In the genomic region with DNA sequence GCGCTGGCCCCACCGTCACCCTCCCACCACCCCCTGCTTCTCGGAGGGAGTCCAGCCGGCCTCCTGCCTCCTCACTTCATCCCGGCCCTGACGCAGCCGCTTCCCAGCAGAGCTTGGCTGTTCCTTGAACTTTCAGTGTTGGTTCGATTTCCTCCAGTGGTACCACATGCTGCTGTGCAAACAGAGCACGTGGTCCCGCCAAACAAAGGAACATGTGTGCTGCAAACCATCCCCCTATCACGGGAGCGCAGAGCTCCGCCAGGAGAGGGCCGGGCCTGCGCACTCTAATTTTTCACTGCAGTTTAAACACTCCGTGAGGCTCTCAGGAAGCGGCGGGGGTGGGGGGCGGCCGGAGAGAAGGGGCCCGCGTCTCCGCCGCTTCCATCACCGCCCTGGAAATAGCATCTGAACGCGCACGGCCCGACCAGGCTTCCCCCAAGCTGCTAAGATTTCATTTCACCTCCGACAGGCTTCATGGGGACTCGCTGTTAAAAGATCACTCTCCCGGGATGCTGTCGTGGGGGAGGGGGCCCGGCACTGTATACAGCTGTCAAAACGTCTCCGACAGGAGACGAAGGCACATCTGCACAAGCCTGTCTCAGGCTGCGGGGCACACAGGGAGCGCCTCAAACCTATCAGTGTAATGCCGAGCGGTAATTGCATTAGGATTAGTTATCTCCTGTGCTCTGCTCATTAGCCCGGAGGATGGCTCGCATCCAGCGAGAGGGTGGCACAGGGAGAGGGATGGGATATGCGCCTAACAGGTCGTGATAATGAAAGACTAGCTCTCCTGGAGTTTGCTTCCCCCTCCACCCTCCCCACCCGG, we compare ENCODE assay signal across 8 cellular contexts.
DNase-seq lines count a peak whose midpoint lies in the region; TF ChIP-seq lines count a peak whose summit lies in the region.

No MANE protein-coding gene starts in this region.

- H3K9ac ChIP-seq in mucosa of stomach (ENCODE audit: low read length), result peak overlapping the region; percentile 34

- no peak for TF ChIP-seq CTCF in RWPE1 (conservative IDR thresholded peaks at IDR 0.05; ENCODE audit: low read depth)

- peak overlapping the region; percentile 8 for H3K4me3 ChIP-seq in mucosa of stomach (ENCODE audit: low read length)
- H3K4me3 ChIP-seq in urinary bladder (ENCODE audit: low read depth, low read length), result peak overlapping the region; percentile 36

- in situ Hi-C loops in ACHN (cut with HindIII; ENCODE audit: low pct_ligation_motif_present, low pct_unique_long_range_greater_than_20kb, low sequenced_read_pairs), result no loop called here

- CTCF ChIA-PET in RWPE1 (lab: Yijun Ruan, JAX), result interaction anchor here (0.6 kb wide), 2 partner anchors 16 to 158 kb away, joined by 3 to 4 read pairs; no protein-coding TSS in a partner anchor

- 1% methylated on average over 47 of the region's 47 CpGs for WGBS in urinary bladder

- no peak overlapping the region for H3K27ac ChIP-seq in RWPE1
- peak overlapping the region; percentile 49 for H3K27ac ChIP-seq in urinary bladder (ENCODE audit: low read depth)

- H3K36me3 ChIP-seq in mucosa of stomach (ENCODE audit: control insufficient read depth, insufficient read depth, low read length), result no peaks in the 10 kb centered on the region
- no peaks in the 10 kb centered on the region for H3K36me3 ChIP-seq in urinary bladder (ENCODE audit: insufficient read depth)

- peaks cover 10% of the 10 kb centered on the region for H3K27me3 ChIP-seq in mucosa of stomach (ENCODE audit: control insufficient read depth, insufficient read depth, low read length)

- H3K4me1 ChIP-seq in mucosa of stomach (ENCODE audit: control insufficient read depth, insufficient read depth, low read length) (peaks cover 5% of the 10 kb centered on the region), urinary bladder (ENCODE audit: insufficient read depth) (no peaks in the 10 kb centered on the region)

- DNase-seq in HT-29 (ENCODE audit: low spot score), result peak; percentile 25
- DNase-seq in RWPE1 (ENCODE audit: low spot score), result peak; percentile 5
- DNase-seq in fibroblast of the conjunctiva (ENCODE audit: low read depth), result peak; percentile 93
- no peak for DNase-seq in HuH-7 (ENCODE audit: low spot score)
- no peak for DNase-seq in stimulated activated naive CD4-positive, alpha-beta T cell (lab: John Stamatoyannopoulos, UW)
- no peak for DNase-seq in ACHN

- POLR2A ChIA-PET in RWPE1 (lab: Yijun Ruan, JAX; ENCODE audit: low non-redundant PET), result interaction anchor here (0.7 kb wide), 1 partner anchor 31 kb away, joined by 4 read pairs; no protein-coding TSS in a partner anchor

- no peaks in the 10 kb centered on the region for H3K9me3 ChIP-seq in mucosa of stomach (ENCODE audit: control insufficient read depth, low read length)

Comparison
In these comparisons a context has a peak if more than half of its experiments do, and no peak if none do; other contexts are left out.
1. DNase-seq: peak in HT-29 (single experiment), RWPE1 (single experiment) and fibroblast of the conjunctiva (single experiment); none in HuH-7 (single experiment), stimulated activated naive CD4-positive, alpha-beta T cell (0 of 6) and ACHN (single experiment).